Comparison of ENCODE assay signal across 20 cellular contexts in the genomic region with DNA sequence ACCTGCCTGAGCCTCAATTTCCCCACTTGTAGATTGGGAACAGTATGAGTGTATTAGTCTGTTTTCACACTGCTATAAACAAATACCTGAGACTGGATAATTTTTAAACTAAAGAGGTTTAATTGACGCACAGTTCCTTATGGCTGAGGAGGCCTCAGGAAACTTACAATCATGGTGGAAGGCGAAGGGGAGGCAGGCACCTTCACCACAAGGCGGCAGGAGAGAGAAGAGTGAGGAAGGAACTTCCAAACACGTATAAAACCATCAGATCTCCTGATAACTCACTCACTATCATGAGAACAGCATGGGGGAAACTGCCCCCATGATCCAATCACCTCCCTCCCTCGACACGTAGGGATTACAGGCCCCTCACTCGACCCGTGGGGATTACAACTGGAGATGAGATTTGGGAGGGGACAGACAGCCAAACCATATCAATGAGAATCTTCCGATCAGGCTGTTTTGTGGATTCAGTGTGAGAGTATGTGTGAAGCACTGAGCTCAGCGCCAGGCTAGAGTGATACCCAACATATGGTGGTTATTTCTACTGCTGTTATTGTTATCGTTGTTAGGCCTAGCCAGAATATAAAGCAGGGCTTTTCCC. TPM values are rescaled to one million over a fixed set of nuclear protein-coding genes. Genes with fewer than 3 reads are reported as not detected.
DNase-seq lines count a peak whose midpoint lies in the region; ATAC-seq and TF ChIP-seq lines count a peak whose summit lies in the region.
"Had no signal": no experiment of that assay in that cellular context is flagged by ENCODE, and none has a peak within 500 bp of the region (broad histone marks: within the 10 kb centered on the region; RNA-seq: fewer than 3 reads in every experiment).

No MANE protein-coding gene starts in this region.

- peak overlapping the region in 1 of 2 experiments; percentile 35; a peak in 1 of 4 replicates for H3K4me3 ChIP-seq in SK-N-SH (ENCODE audit: low read depth in 2 of 2, low read length in 1 of 2)
- H3K4me3 ChIP-seq in WERI-Rb-1 (ENCODE audit: low read depth, low read length), result no peak overlapping the region
- H3K4me3 ChIP-seq: mucosa of descending colon had no signal

- WGBS in SK-N-SH (ENCODE audit: low lambda C conversion rate), result 40% methylated on average over 11 of the region's 11 CpGs

- no peak for TF ChIP-seq EP300 in SK-N-SH (IDR thresholded peaks at IDR 0.05; ENCODE audit: borderline replicate concordance in 1 of 2, low read depth in 1 of 2, low read length in 1 of 2)

- H3K4me2 ChIP-seq in SK-N-SH, result no peak overlapping the region

- H3K27me3 ChIP-seq in SK-N-SH (ENCODE audit: insufficient read depth) (peaks cover 5% of the 10 kb centered on the region; the same call in 1 of the 2 replicates), WERI-Rb-1 (ENCODE audit: insufficient read depth, low read depth, severe bottlenecking) (no peaks in the 10 kb centered on the region), foreskin keratinocyte (peaks cover 40% of the 10 kb centered on the region)

- DNase-seq in SK-N-SH, result no peak
- peak; percentile 41 for DNase-seq in WERI-Rb-1
- no peak for DNase-seq in foreskin keratinocyte
- DNase-seq in NCI-H2196 treated with DMSO at 0.1 percent for 48 hours (lab: John Stamatoyannopoulos, UW; ENCODE audit: unreplicated experiment), result no peak
- DNase-seq in NCI-H510A treated with DMSO at 0.1 percent for 48 hours (lab: John Stamatoyannopoulos, UW), result no peak
- DNase-seq in GF-D8 (lab: John Stamatoyannopoulos, UW), result no peak
- DNase-seq: activated CD4-positive, alpha-beta memory T cell treated with anti-CD3 and anti-CD28 coated beads for 36 hours; activated naive CD8-positive, alpha-beta T cell treated with anti-CD3 and anti-CD28 coated beads for 36 hours; activated T-cell treated with anti-CD3 and anti-CD28 coated beads, Interleukin-2, amount 50 U/mL, for 72 hours; effector CD8-positive, alpha-beta T cell; mucosa of descending colon; NCI-H2029 treated with DMSO at 0.1 percent for 48 hours; NCI-H748 treated with DMSO at 0.1 percent for 48 hours; stimulated activated naive B cell treated with anti-CD40 and anti-IgM and Interleukin-4, amounts not matched to agents 10 μg/mL and 1 μg/mL and 100 μg/mL, for 72 hours; SW 1271; trophoblast cell had no signal

- H3K36me3 ChIP-seq in SK-N-SH (replicated peaks in 1 of 2; ENCODE audit: control insufficient read depth in 1 of 2, insufficient read depth in 2 of 2, low read length in 1 of 2) (no peaks in the 10 kb centered on the region), WERI-Rb-1 (no peaks in the 10 kb centered on the region)

- no peak overlapping the region for H3K9ac ChIP-seq in SK-N-SH
- H3K9ac ChIP-seq: parathyroid adenoma had no signal

- H3K9me3 ChIP-seq in SK-N-SH (no peaks in the 10 kb centered on the region), WERI-Rb-1 (ENCODE audit: severe bottlenecking) (peaks cover 5% of the 10 kb centered on the region)
- H3K9me3 ChIP-seq: mucosa of descending colon had no signal

- POLR2A ChIA-PET in SK-N-SH (lab: Yijun Ruan, JAX), result no interaction called here

- H3F3A ChIP-seq in SK-N-SH (replicated peaks; ENCODE audit: insufficient read depth), result no peaks in the 10 kb centered on the region

- H3K27ac ChIP-seq in SK-N-SH (ENCODE audit: low read depth in 2 of 2, low read length in 1 of 2), result no peak overlapping the region
- H3K27ac ChIP-seq in WERI-Rb-1, result no peak overlapping the region
- no peak overlapping the region for H3K27ac ChIP-seq in foreskin keratinocyte
- H3K27ac ChIP-seq: parathyroid adenoma had no signal

- no peaks in the 10 kb centered on the region for H3K9me2 ChIP-seq in SK-N-SH

- CTCF ChIA-PET in SK-N-SH (lab: Yijun Ruan, JAX), result interaction anchor here (1.0 to 1.4 kb wide), 7 partner anchors 9 to 200 kb away, joined by 3 to 4 read pairs (median 3); no protein-coding TSS in a partner anchor

- no peak for TF ChIP-seq RAD21 in SK-N-SH (IDR thresholded peaks at IDR 0.05; ENCODE audit: low read length)

- no peaks in the 10 kb centered on the region for H4K20me1 ChIP-seq in SK-N-SH (ENCODE audit: insufficient read depth)

- ATAC-seq in SK-N-SH treated with all-trans-retinoic acid at 6 μM for 48 hours, result no peak
- ATAC-seq in foreskin keratinocyte, result no peak
- no peak for ATAC-seq in GM18519 (IDR thresholded peaks at IDR 0.05; ENCODE audit: low FRiP score, unreplicated experiment)
- ATAC-seq: activated T-cell treated with anti-CD3 and anti-CD28 coated beads, Interleukin-2, amount 50 U/mL, for 72 hours; left lobe of liver; mucosa of descending colon; stimulated activated naive B cell treated with anti-CD40 and anti-IgM and Interleukin-4, amounts not matched to agents 10 μg/mL and 1 μg/mL and 100 μg/mL, for 72 hours had no signal

- no peaks in the 10 kb centered on the region for H3K4me1 ChIP-seq in SK-N-SH (ENCODE audit: control insufficient read depth in 1 of 2, insufficient read depth in 2 of 2, low read depth in 1 of 2, low read length in 1 of 2)
- H3K4me1 ChIP-seq in foreskin keratinocyte, result no peaks in the 10 kb centered on the region
- H3K4me1 ChIP-seq: parathyroid adenoma had no signal

- no peaks in the 10 kb centered on the region for H3K79me2 ChIP-seq in SK-N-SH (ENCODE audit: insufficient read depth)
- H3K79me2 ChIP-seq: parathyroid adenoma had no signal

- H2AFZ ChIP-seq in SK-N-SH (ENCODE audit: low read depth), result no peak overlapping the region
- H2AFZ ChIP-seq: parathyroid adenoma had no signal

- TF ChIP-seq CTCF in SK-N-SH (IDR thresholded peaks at IDR 0.05) (peak; percentile 24; the same call in 1 of the 2 replicates), WERI-Rb-1 (IDR thresholded peaks at IDR 0.05; ENCODE audit: low read depth, low read length) (peak; percentile 36), foreskin keratinocyte (conservative IDR thresholded peaks at IDR 0.05) (peak; percentile 31)

TF ChIP-seq in SK-N-SH, 30 proteins besides CTCF, POLR2A, EP300 and RAD21 (continues in another document):
- TF ChIP-seq MEF2A (IDR thresholded peaks at IDR 0.05; ENCODE audit: borderline replicate concordance, low read depth), result no peak
- no peak for TF ChIP-seq FOXJ3 (CRISPR knock-in tag; IDR thresholded peaks at IDR 0.05)
- no peak for TF ChIP-seq GABPA (IDR thresholded peaks at IDR 0.05; ENCODE audit: low read depth)
- no peak for TF ChIP-seq RFX5 (IDR thresholded peaks at IDR 0.05; ENCODE audit: low read length)
- TF ChIP-seq REST (IDR thresholded peaks at IDR 0.05; ENCODE audit: low read depth, low read length), result no peak

TF ChIP-seq in SK-N-SH treated with all-trans-retinoic acid at 6 μM for 48 hours, 23 proteins besides CTCF, POLR2A, EP300 and RAD21 (continues in another document):
- TF ChIP-seq ESRRG (CRISPR knock-in tag; IDR thresholded peaks at IDR 0.05) (no peak), TSHZ2 (CRISPR knock-in tag; IDR thresholded peaks at IDR 0.05) (no peak), ZNF8 (CRISPR knock-in tag; IDR thresholded peaks at IDR 0.05) (no peak), ZFP30 (CRISPR knock-in tag; IDR thresholded peaks at IDR 0.05) (no peak), BACH2 (CRISPR knock-in tag; IDR thresholded peaks at IDR 0.05; ENCODE audit: borderline replicate concordance) (no peak), ISL1 (CRISPR knock-in tag; IDR thresholded peaks at IDR 0.05) (no peak), ZNF70 (CRISPR knock-in tag; IDR thresholded peaks at IDR 0.05) (no peak)
- TF ChIP-seq, protein P1, sequence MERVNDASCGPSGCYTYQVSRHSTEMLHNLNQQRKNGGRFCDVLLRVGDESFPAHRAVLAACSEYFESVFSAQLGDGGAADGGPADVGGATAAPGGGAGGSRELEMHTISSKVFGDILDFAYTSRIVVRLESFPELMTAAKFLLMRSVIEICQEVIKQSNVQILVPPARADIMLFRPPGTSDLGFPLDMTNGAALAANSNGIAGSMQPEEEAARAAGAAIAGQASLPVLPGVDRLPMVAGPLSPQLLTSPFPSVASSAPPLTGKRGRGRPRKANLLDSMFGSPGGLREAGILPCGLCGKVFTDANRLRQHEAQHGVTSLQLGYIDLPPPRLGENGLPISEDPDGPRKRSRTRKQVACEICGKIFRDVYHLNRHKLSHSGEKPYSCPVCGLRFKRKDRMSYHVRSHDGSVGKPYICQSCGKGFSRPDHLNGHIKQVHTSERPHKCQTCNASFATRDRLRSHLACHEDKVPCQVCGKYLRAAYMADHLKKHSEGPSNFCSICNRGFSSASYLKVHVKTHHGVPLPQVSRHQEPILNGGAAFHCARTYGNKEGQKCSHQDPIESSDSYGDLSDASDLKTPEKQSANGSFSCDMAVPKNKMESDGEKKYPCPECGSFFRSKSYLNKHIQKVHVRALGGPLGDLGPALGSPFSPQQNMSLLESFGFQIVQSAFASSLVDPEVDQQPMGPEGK (CRISPR knock-in tag; IDR thresholded peaks at IDR 0.05; ENCODE audit: borderline replicate concordance), result no peak

RNA-seq across cellular contexts. Expression of gene LMX1B, which starts 14.6 kb away (rescaled TPM):
- not detected in 2 replicates for polyA plus RNA-seq in SK-N-SH (2012; rRNA removed)
- polyA plus RNA-seq in SK-N-SH (2012; cell fraction: cytosol; rRNA removed), result not detected in 2 replicates
- polyA plus RNA-seq in SK-N-SH (2012; cell fraction: nucleus; rRNA removed), result not detected in 2 replicates
- 1.1 and 1.2 TPM in 2 replicates for total RNA-seq in foreskin keratinocyte
- polyA plus RNA-seq in foreskin keratinocyte, result 0.95 and 1.2 TPM in 2 replicates
- total RNA-seq: activated CD4-positive, alpha-beta memory T cell treated with anti-CD3 and anti-CD28 coated beads for 36 hours; activated naive CD8-positive, alpha-beta T cell treated with anti-CD3 and anti-CD28 coated beads for 36 hours; activated T-cell treated with anti-CD3 and anti-CD28 coated beads, Interleukin-2, amount 50 U/mL, for 72 hours; left lobe of liver had no signal
